In genomic region chr2:113198790-113199612, GRCh38 we compare ENCODE assay signal across 8 cellular contexts. TPM values are rescaled to one million over a fixed set of nuclear protein-coding genes. Genes with fewer than 3 reads are reported as not detected.
DNase-seq lines count a peak whose midpoint lies in the region; ATAC-seq and TF ChIP-seq lines count a peak whose summit lies in the region.

No MANE protein-coding gene starts in this region.

- ATAC-seq in GM18867 (IDR thresholded peaks at IDR 0.05; ENCODE audit: unreplicated experiment) (peak; percentile 75), HG03378 (IDR thresholded peaks at IDR 0.05; ENCODE audit: unreplicated experiment) (peak; percentile 58), PC-3 (peak; percentile 82), naive B cell (ENCODE audit: low read depth in 2 of 2) (peak; percentile 89)
- ATAC-seq in stimulated activated effector memory CD8-positive, alpha-beta T cell treated with anti-CD3 and anti-CD28 coated beads, Interleukin-12 subunit alpha, Interleukin-12 subunit beta, amount 100 ng/mL, for 72 hours = peak; percentile 40

- H3K27me3 Mint-ChIP-seq in naive B cell = no peaks in the 10 kb centered on the region

- no peaks in the 10 kb centered on the region; the same call in 1 of the 2 replicates for H3K36me3 ChIP-seq in PC-3 (ENCODE audit: low read depth, low read length)

- no peaks in the 10 kb centered on the region for H3F3A ChIP-seq in PC-3 (ENCODE audit: low read length, unreplicated experiment)

- H4K20me1 ChIP-seq in PC-3 (ENCODE audit: low read length) = no peaks in the 10 kb centered on the region

- peak; percentile 71 for DNase-seq in A172 (ENCODE audit: low spot score)
- peak; percentile 95 for DNase-seq in PC-3
- peak; percentile 60 to 62 for DNase-seq in activated T-helper 1 cell treated with anti-CD3 and anti-CD28 coated beads, Interleukin-2, amount 50 U/mL, for 16 hours (ENCODE audit: low read depth in 1 of 2, low spot score in 1 of 2)
- DNase-seq in fibroblast of gingiva (ENCODE audit: low read depth) = peak; percentile 60
- peak; percentile 76 for DNase-seq in naive B cell
- DNase-seq in stimulated activated effector memory CD8-positive, alpha-beta T cell treated with anti-CD3 and anti-CD28 coated beads, Interleukin-12 subunit alpha, Interleukin-12 subunit beta, amount 100 ng/mL, for 72 hours (ENCODE audit: low spot score in 2 of 2) = peak; percentile 49 to 84

- no peaks in the 10 kb centered on the region for H3K27me3 ChIP-seq in PC-3 (ENCODE audit: low read length)

- intact Hi-C loops in PC-3 (cut with micrococcal nuclease) = loop anchor here (1.0 kb wide), 4 partner anchors 41 to 120 kb away; no protein-coding TSS in a partner anchor

- peak overlapping the region; percentile 82 for H3K9ac ChIP-seq in PC-3 (ENCODE audit: low read length)

- peaks cover 25% of the 10 kb centered on the region for H3K79me2 ChIP-seq in PC-3 (ENCODE audit: low read length)

- H2AFZ ChIP-seq in PC-3 (ENCODE audit: low read length) = peak overlapping the region; percentile 88

- H3K4me1 ChIP-seq in PC-3 (ENCODE audit: insufficient read depth, low read length) = peaks cover 15% of the 10 kb centered on the region

- TF ChIP-seq CTCF in PC-3 (conservative IDR thresholded peaks at IDR 0.05; ENCODE audit: low read depth, low read length) = peak; percentile 86

- CTCF ChIA-PET in PC-3 (lab: Charles Lee) = interaction anchor here (0.6 to 2.2 kb wide), 12 partner anchors 32 to 882 kb away, joined by 3 to 39 read pairs (median 4); no protein-coding TSS in a partner anchor

- H3K9me3 ChIP-seq in PC-3 (ENCODE audit: low read length) = no peaks in the 10 kb centered on the region

- BruUV-seq in PC-3 (replicated peaks; lab: Mats Ljungman, UMichigan) = no TSS peak

- peak overlapping the region; percentile 78 for H3K4me3 ChIP-seq in PC-3 (ENCODE audit: low read length)

- H3K9me2 ChIP-seq in PC-3 (replicated peaks; ENCODE audit: low read length) = no peaks in the 10 kb centered on the region

- peak overlapping the region in 2 of 6 donors; percentile 21 to 41 for H3K27ac Mint-ChIP-seq in naive B cell
- peak overlapping the region; percentile 69 for H3K27ac Mint-ChIP-seq in stimulated activated effector memory CD8-positive, alpha-beta T cell treated with anti-CD3 and anti-CD28 coated beads, Interleukin-12 subunit alpha, Interleukin-12 subunit beta, amount 100 ng/mL, for 72 hours

- peaks cover 0 to 19% of the 10 kb centered on the region in 2 donors for H3K36me3 Mint-ChIP-seq in naive B cell
- H3K36me3 Mint-ChIP-seq in stimulated activated effector memory CD8-positive, alpha-beta T cell treated with anti-CD3 and anti-CD28 coated beads, Interleukin-12 subunit alpha, Interleukin-12 subunit beta, amount 100 ng/mL, for 72 hours = peaks cover 100% of the 10 kb centered on the region

- POLR2A ChIA-PET in PC-3 (lab: Charles Lee; ENCODE audit: unreplicated experiment) = interaction anchor here (0.9 to 1.4 kb wide), 3 partner anchors 61 to 121 kb away, joined by 3 to 6 read pairs (median 6); no protein-coding TSS in a partner anchor

- no peaks in the 10 kb centered on the region for H3K9me3 Mint-ChIP-seq in naive B cell
- H3K9me3 Mint-ChIP-seq in stimulated activated effector memory CD8-positive, alpha-beta T cell treated with anti-CD3 and anti-CD28 coated beads, Interleukin-12 subunit alpha, Interleukin-12 subunit beta, amount 100 ng/mL, for 72 hours = no peaks in the 10 kb centered on the region

- peak overlapping the region in 5 of 8 donors; percentile 34 to 80 (median 56) for H3K4me3 Mint-ChIP-seq in naive B cell
- H3K4me3 Mint-ChIP-seq in stimulated activated effector memory CD8-positive, alpha-beta T cell treated with anti-CD3 and anti-CD28 coated beads, Interleukin-12 subunit alpha, Interleukin-12 subunit beta, amount 100 ng/mL, for 72 hours = no peak overlapping the region

- peaks cover 15 to 38% (median 21%) of the 10 kb centered on the region in 3 donors for H3K4me1 Mint-ChIP-seq in naive B cell
- H3K4me1 Mint-ChIP-seq in stimulated activated effector memory CD8-positive, alpha-beta T cell treated with anti-CD3 and anti-CD28 coated beads, Interleukin-12 subunit alpha, Interleukin-12 subunit beta, amount 100 ng/mL, for 72 hours = peaks cover 37% of the 10 kb centered on the region

- peak overlapping the region; percentile 80 for H3K27ac ChIP-seq in PC-3 (ENCODE audit: low read length)

- H3K4me2 ChIP-seq in PC-3 (ENCODE audit: low read length) = peak overlapping the region; percentile 84

RNA-seq across cellular contexts. Expression of gene PSD4, which starts 25.2 kb away (rescaled TPM):
- 10.0 and 10.2 TPM in 2 replicates for total RNA-seq in A172 (2014; rRNA removed; shearing (Covaris generic))
- total RNA-seq in PC-3 (2014; rRNA removed) = 46.6 and 60.3 TPM in 2 replicates
- 10 to 100 TPM; 16.2 to 47.5 (median 29.1) TPM for polyA plus RNA-seq in naive B cell (ENCODE audit: low read depth in 6 of 6)

Comparison
In these comparisons a context has a peak if more than half of its experiments do, and no peak if none do; other contexts are left out.
1. Peak in every context shown above with its lines: DNase-seq, ATAC-seq, H3K4me3 ChIP-seq and H3K27ac ChIP-seq.